In genomic region chr6:143339223-143339622, GRCh38 we compare ENCODE assay signal across 1 cellular context.
TF ChIP-seq lines count a peak whose summit lies in the region.

No MANE protein-coding gene starts in this region.

TF ChIP-seq in IMR-90, 13 proteins besides CTCF, POLR2A, EP300 and RAD21 (continued from another document):
- TF ChIP-seq CEBPB (IDR thresholded peaks at IDR 0.05; ENCODE audit: low read depth, low read length), result no peak
- TF ChIP-seq RCOR1 (IDR thresholded peaks at IDR 0.05; ENCODE audit: insufficient replicate concordance, low read length), result no peak
- TF ChIP-seq CHD1 (IDR thresholded peaks at IDR 0.05; ENCODE audit: low read depth, low read length), result no peak
- TF ChIP-seq MAZ (IDR thresholded peaks at IDR 0.05; ENCODE audit: borderline replicate concordance, low read depth, low read length), result no peak
